22 cellular contexts compared by ENCODE assay signal in genomic region chr3:31275583-31275982, GRCh38.
DNase-seq lines count a peak whose midpoint lies in the region; ATAC-seq, FAIRE-seq and TF ChIP-seq lines count a peak whose summit lies in the region.
"Had no signal": no experiment of that assay in that cellular context is flagged by ENCODE, and none has a peak within 500 bp of the region (broad histone marks: within the 10 kb centered on the region; RNA-seq: fewer than 3 reads in every experiment).

No MANE protein-coding gene starts in this region.

- ATAC-seq in lower lobe of right lung = peak; percentile 20 to 48
- ATAC-seq in HG02973 (IDR thresholded peaks at IDR 0.05; ENCODE audit: unreplicated experiment) = no peak
- no peak for ATAC-seq in HG03432 (IDR thresholded peaks at IDR 0.05; ENCODE audit: unreplicated experiment)
- ATAC-seq: activated CD4-positive, alpha-beta T cell treated with anti-CD3 and anti-CD28 coated beads for 36 hours had no signal

- intact Hi-C loops in lower lobe of right lung (cut with DNase I) = no loop called here

- H3K27ac ChIP-seq in GM23248 (peak overlapping the region; percentile 85), astrocyte (ENCODE audit: low read depth, low read length) (peak overlapping the region; percentile 41), lower lobe of right lung (peak overlapping the region; percentile 65), suprapubic skin (peak overlapping the region; percentile 42)

- H3K9ac ChIP-seq in GM23248 (peak overlapping the region; percentile 50; the same call in 1 of the 2 replicates), astrocyte (ENCODE audit: low read length) (peak overlapping the region; percentile 4)

- H3K36me3 Mint-ChIP-seq in astrocyte (ENCODE audit: low read depth, unreplicated experiment) = no peaks in the 10 kb centered on the region
- H3K36me3 Mint-ChIP-seq: immature natural killer cell had no signal

- H3K27me3 ChIP-seq in GM23248 (replicated peaks; ENCODE audit: insufficient read depth) = no peaks in the 10 kb centered on the region
- no peaks in the 10 kb centered on the region for H3K27me3 ChIP-seq in astrocyte (ENCODE audit: insufficient read depth, low read length)
- H3K27me3 ChIP-seq in lower lobe of right lung (ENCODE audit: low read depth) = no peaks in the 10 kb centered on the region
- no peaks in the 10 kb centered on the region for H3K27me3 ChIP-seq in suprapubic skin
- H3K27me3 ChIP-seq: tibial nerve had no signal

- FAIRE-seq in astrocyte (lab: Jason Lieb, UNC) = no peak
- FAIRE-seq: small intestine had no signal

- peaks cover 2% of the 10 kb centered on the region for H3K9me3 Mint-ChIP-seq in astrocyte (ENCODE audit: unreplicated experiment)
- H3K9me3 Mint-ChIP-seq: activated naive CD4-positive, alpha-beta T cell treated with anti-CD3 and anti-CD28 coated beads for 36 hours; immature natural killer cell had no signal

- H2AFZ ChIP-seq in GM23248 (0 out of 2 replicates have a peak overlapping the region, but pooled peaks have one; percentile 14), astrocyte (ENCODE audit: low read depth, low read length) (no peak overlapping the region)

- peak overlapping the region; percentile 43 for H3K4me3 ChIP-seq in GM23248
- no peak overlapping the region for H3K4me3 ChIP-seq in astrocyte (ENCODE audit: insufficient read depth, low read depth, low read length)
- H3K4me3 ChIP-seq in lower lobe of right lung = no peak overlapping the region
- no peak overlapping the region for H3K4me3 ChIP-seq in suprapubic skin
- H3K4me3 ChIP-seq: tibial nerve had no signal

- H3K9me3 ChIP-seq in GM23248 (ENCODE audit: low read depth) (no peaks in the 10 kb centered on the region), astrocyte (ENCODE audit: insufficient read depth, low read depth, low read length) (no peaks in the 10 kb centered on the region), lower lobe of right lung (no peaks in the 10 kb centered on the region), suprapubic skin (no peaks in the 10 kb centered on the region)
- H3K9me3 ChIP-seq: tibial nerve had no signal

- no peak overlapping the region for H3K4me3 Mint-ChIP-seq in astrocyte (ENCODE audit: unreplicated experiment)
- H3K4me3 Mint-ChIP-seq: activated CD4-positive, alpha-beta T cell treated with anti-CD3 and anti-CD28 coated beads for 36 hours; activated naive CD4-positive, alpha-beta T cell treated with anti-CD3 and anti-CD28 coated beads for 36 hours; immature natural killer cell had no signal

- TF ChIP-seq CTCF in astrocyte (IDR thresholded peaks at IDR 0.05; ENCODE audit: insufficient read depth, low read depth, low read length) (no peak), lower lobe of right lung (IDR thresholded peaks at IDR 0.05) (no peak), suprapubic skin (IDR thresholded peaks at IDR 0.05) (no peak)

- H3K4me1 Mint-ChIP-seq in astrocyte (ENCODE audit: low read depth, unreplicated experiment) = peaks cover 11% of the 10 kb centered on the region
- H3K4me1 Mint-ChIP-seq: immature natural killer cell had no signal

- H3K36me3 ChIP-seq in GM23248 (ENCODE audit: low read depth) (no peaks in the 10 kb centered on the region), astrocyte (ENCODE audit: insufficient read depth, low read length) (no peaks in the 10 kb centered on the region), lower lobe of right lung (no peaks in the 10 kb centered on the region), suprapubic skin (no peaks in the 10 kb centered on the region)
- H3K36me3 ChIP-seq: tibial nerve had no signal

- TF ChIP-seq POLR2A in suprapubic skin (IDR thresholded peaks at IDR 0.05) = no peak

- DNase-seq in GM23248 (no peak), astrocyte (ENCODE audit: low read depth) (no peak), lower lobe of right lung (no peak), suprapubic skin (ENCODE audit: low spot score in 2 of 2) (no peak), COLO829 (ENCODE audit: low spot score) (no peak), Ammon's horn (ENCODE audit: low spot score) (no peak)
- DNase-seq: ACHN; activated CD4-positive, alpha-beta T cell treated with anti-CD3 and anti-CD28 coated beads for 36 hours; activated naive CD4-positive, alpha-beta T cell treated with anti-CD3 and anti-CD28 coated beads for 36 hours; activated T-cell treated with anti-CD3 and anti-CD28 coated beads, Interleukin-2, amount 50 U/mL, for 48 hours; C1 segment of cervical spinal cord; central memory CD4-positive, alpha-beta T cell; immature natural killer cell; KBM-7; left ventricle myocardium superior; NCI-H2171 treated with DMSO at 0.1 percent for 48 hours; NCI-H526 treated with DMSO at 0.1 percent for 48 hours; small intestine; stimulated activated naive CD4-positive, alpha-beta T cell had no signal

- H4K20me1 ChIP-seq in GM23248 (ENCODE audit: insufficient read depth) = no peaks in the 10 kb centered on the region
- H4K20me1 ChIP-seq in astrocyte (ENCODE audit: insufficient read depth, low read length) = no peaks in the 10 kb centered on the region

- H3K79me2 ChIP-seq in GM23248 (ENCODE audit: insufficient read depth) (no peaks in the 10 kb centered on the region), astrocyte (ENCODE audit: insufficient read depth, low read length) (no peaks in the 10 kb centered on the region)

- no peaks in the 10 kb centered on the region for H3K9me2 ChIP-seq in GM23248 (ENCODE audit: insufficient read depth)

- peaks cover 11% of the 10 kb centered on the region for H3K27me3 Mint-ChIP-seq in astrocyte (ENCODE audit: low read depth, unreplicated experiment)
- H3K27me3 Mint-ChIP-seq: activated CD4-positive, alpha-beta T cell treated with anti-CD3 and anti-CD28 coated beads for 36 hours had no signal

- H3K4me2 ChIP-seq in GM23248 (ENCODE audit: unreplicated experiment) (peak overlapping the region; percentile 88), astrocyte (ENCODE audit: low read length) (peak overlapping the region; percentile 39)

- peaks cover 35% of the 10 kb centered on the region for H3F3A ChIP-seq in GM23248 (ENCODE audit: insufficient read depth)

- TF ChIP-seq EP300 in suprapubic skin (IDR thresholded peaks at IDR 0.05) = no peak

- H3K4me1 ChIP-seq in GM23248 (ENCODE audit: insufficient read depth) = peaks cover 37% of the 10 kb centered on the region
- peaks cover 13% of the 10 kb centered on the region for H3K4me1 ChIP-seq in astrocyte (ENCODE audit: insufficient read depth, low read length)
- H3K4me1 ChIP-seq in lower lobe of right lung = peaks cover 25% of the 10 kb centered on the region
- peaks cover 24% of the 10 kb centered on the region for H3K4me1 ChIP-seq in suprapubic skin

- in situ Hi-C loops in GM23248 (cut with MboI) = no loop called here

- H3K27ac Mint-ChIP-seq in astrocyte (ENCODE audit: unreplicated experiment) = no peak overlapping the region
- H3K27ac Mint-ChIP-seq: activated CD4-positive, alpha-beta T cell treated with anti-CD3 and anti-CD28 coated beads for 36 hours; activated naive CD4-positive, alpha-beta T cell treated with anti-CD3 and anti-CD28 coated beads for 36 hours; immature natural killer cell had no signal

- 68 to 71% methylated on average over 3 of the region's 3 CpGs for WGBS in GM23248 (ENCODE audit: low coverage in 1 of 2, low lambda C conversion rate in 2 of 2, missing lambda C conversion rate in 2 of 2), 2 experiments
- 77% methylated on average over 3 of the region's 3 CpGs for WGBS in suprapubic skin

Comparison
In these comparisons a context has a peak if more than half of its experiments do, and no peak if none do; other contexts are left out.
1. ATAC-seq: peak in lower lobe of right lung (2 of 2); none in HG02973 (single experiment) and HG03432 (single experiment).
2. Peak in every context shown above with its lines, with median percentiles within 50 percentile points of each other: H3K27ac ChIP-seq.